In the genomic region with DNA sequence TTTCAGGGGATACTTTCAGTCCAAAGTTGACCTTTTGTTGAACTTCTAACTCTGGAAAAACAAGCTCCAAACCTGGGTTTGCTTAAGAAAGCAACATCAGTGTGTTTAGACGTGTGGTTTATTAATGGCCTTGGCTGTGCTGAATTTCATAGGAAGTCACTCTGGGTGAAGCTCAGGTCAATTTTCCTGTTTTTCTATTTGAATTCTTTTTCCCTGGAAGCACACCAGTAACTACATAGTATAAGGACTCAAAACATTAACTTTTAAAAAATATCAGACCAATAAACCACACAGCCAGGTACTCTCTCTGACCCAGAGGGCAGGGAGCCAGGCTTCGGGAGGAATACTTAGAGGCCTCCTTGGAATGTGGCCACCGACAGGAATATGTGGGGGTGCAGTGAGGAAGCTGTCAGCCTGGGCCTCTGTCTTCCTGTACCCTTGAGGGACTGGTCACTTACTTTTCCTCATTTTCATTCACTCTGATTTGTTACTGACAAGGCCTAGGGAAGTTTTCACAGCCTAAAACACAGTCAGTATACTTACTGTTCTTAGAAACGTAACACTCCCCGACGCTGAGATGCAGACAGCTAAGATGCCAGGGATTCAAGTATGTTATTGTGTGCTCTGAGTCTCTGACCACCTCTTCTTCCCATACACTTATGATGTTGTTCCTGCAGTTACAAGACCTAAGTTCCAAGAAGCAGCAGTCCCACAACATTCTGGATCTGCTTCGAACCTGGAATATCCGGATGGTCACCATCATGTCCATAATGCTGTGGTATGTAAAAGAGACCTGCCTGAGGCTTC, we compare ENCODE assay signal across 11 cellular contexts. TPM values are rescaled to one million over a fixed set of nuclear protein-coding genes. Genes with fewer than 3 reads are reported as not detected.
DNase-seq lines count a peak whose midpoint lies in the region; ATAC-seq, FAIRE-seq and TF ChIP-seq lines count a peak whose summit lies in the region.
"Had no signal": no experiment of that assay in that cellular context is flagged by ENCODE, and none has a peak within 500 bp of the region (broad histone marks: within the 10 kb centered on the region; RNA-seq: fewer than 3 reads in every experiment).

No MANE protein-coding gene starts in this region.

- peak overlapping the region; percentile 40 for H3K4me2 ChIP-seq in hepatocyte

- H3K36me3 Mint-ChIP-seq in stimulated activated memory B cell treated with anti-CD40 and anti-IgM and Interleukin-4, amounts not matched to agents 10 μg/mL and 1 μg/mL and 100 μg/mL, for 72 hours = peaks cover 4% of the 10 kb centered on the region

- no peaks in the 10 kb centered on the region for H3K79me2 ChIP-seq in hepatocyte

- H3K27ac ChIP-seq in hepatocyte = peak overlapping the region; percentile 95
- peak overlapping the region; percentile 81 to 94 for H3K27ac ChIP-seq in small intestine (ENCODE audit: low read depth in 1 of 2, low read length in 1 of 2)

- no peaks in the 10 kb centered on the region for H3K27me3 Mint-ChIP-seq in stimulated activated memory B cell treated with anti-CD40 and anti-IgM and Interleukin-4, amounts not matched to agents 10 μg/mL and 1 μg/mL and 100 μg/mL, for 72 hours
- H3K27me3 Mint-ChIP-seq: naive thymus-derived CD8-positive, alpha-beta T cell had no signal

- no peak for FAIRE-seq in small intestine (lab: Jason Lieb, UNC)
- FAIRE-seq: GM12878 had no signal

- no peaks in the 10 kb centered on the region for H3K9me2 ChIP-seq in hepatocyte (replicated peaks; ENCODE audit: insufficient read depth)

- H3K9me3 Mint-ChIP-seq in stimulated activated memory B cell treated with anti-CD40 and anti-IgM and Interleukin-4, amounts not matched to agents 10 μg/mL and 1 μg/mL and 100 μg/mL, for 72 hours = no peaks in the 10 kb centered on the region
- H3K9me3 Mint-ChIP-seq: activated T-cell treated with anti-CD3 and anti-CD28 coated beads, Interleukin-2, amount 50 U/mL, for 4 hours; naive thymus-derived CD8-positive, alpha-beta T cell had no signal

- H4K20me1 ChIP-seq in hepatocyte (ENCODE audit: insufficient read depth, poor library complexity, severe bottlenecking) = no peaks in the 10 kb centered on the region

- 51% methylated on average over 8 of the region's 8 CpGs for WGBS in hepatocyte (ENCODE audit: low lambda C conversion rate, missing lambda C conversion rate)
- WGBS in small intestine, 3 donors = 50 to 67% (median 63%) methylated on average over 8 of the region's 8 CpGs

- no peak overlapping the region for H2AFZ ChIP-seq in hepatocyte

- DNase-seq in HCEC 1CT (peak; percentile 68), astrocyte of the hippocampus (ENCODE audit: low read depth, low spot score) (peak; percentile 72), hepatocyte (ENCODE audit: low spot score) (peak; percentile 47), small intestine (no peak), AG08396 (ENCODE audit: low spot score) (no peak), NCI-H1436 treated with DMSO at 0.1 percent for 48 hours (lab: John Stamatoyannopoulos, UW) (no peak), NCI-H774 (lab: John Stamatoyannopoulos, UW) (no peak)
- DNase-seq: activated T-cell treated with anti-CD3 and anti-CD28 coated beads, Interleukin-2, amount 50 U/mL, for 4 hours; naive thymus-derived CD8-positive, alpha-beta T cell had no signal

- no peak for TF ChIP-seq CTCF in hepatocyte (IDR thresholded peaks at IDR 0.05; ENCODE audit: poor library complexity)

- H3K4me1 Mint-ChIP-seq in stimulated activated memory B cell treated with anti-CD40 and anti-IgM and Interleukin-4, amounts not matched to agents 10 μg/mL and 1 μg/mL and 100 μg/mL, for 72 hours = peaks cover 29% of the 10 kb centered on the region

- H3K4me1 ChIP-seq in hepatocyte (ENCODE audit: insufficient read depth) (peaks cover 41% of the 10 kb centered on the region), small intestine (ENCODE audit: control insufficient read depth in 2 of 2, insufficient read depth in 1 of 2, low read depth in 1 of 2, low read length in 1 of 2) (peaks cover 5 to 17% of the 10 kb centered on the region in 2 donors)

- H3K4me3 Mint-ChIP-seq in stimulated activated memory B cell treated with anti-CD40 and anti-IgM and Interleukin-4, amounts not matched to agents 10 μg/mL and 1 μg/mL and 100 μg/mL, for 72 hours = no peak overlapping the region
- H3K4me3 Mint-ChIP-seq: activated T-cell treated with anti-CD3 and anti-CD28 coated beads, Interleukin-2, amount 50 U/mL, for 4 hours; naive thymus-derived CD8-positive, alpha-beta T cell had no signal

- H3K9me3 ChIP-seq in hepatocyte (ENCODE audit: low read depth) = no peaks in the 10 kb centered on the region
- H3K9me3 ChIP-seq in small intestine (ENCODE audit: control insufficient read depth, low read depth) = no peaks in the 10 kb centered on the region

- H3K36me3 ChIP-seq in hepatocyte (replicated peaks; ENCODE audit: insufficient read depth, low read depth) = no peaks in the 10 kb centered on the region
- peaks cover 0 to 11% of the 10 kb centered on the region in 2 donors for H3K36me3 ChIP-seq in small intestine (ENCODE audit: control insufficient read depth in 2 of 2, insufficient read depth in 2 of 2, low read length in 2 of 2)

- H3K4me3 ChIP-seq in hepatocyte = no peak overlapping the region
- no peak overlapping the region for H3K4me3 ChIP-seq in small intestine (ENCODE audit: low read depth in 1 of 2, low read length in 2 of 2)
- H3K4me3 ChIP-seq: GM12878 had no signal

- H3K27me3 ChIP-seq in hepatocyte (no peaks in the 10 kb centered on the region), small intestine (ENCODE audit: control insufficient read depth in 2 of 2, insufficient read depth in 2 of 2, low read length in 2 of 2) (no peaks in the 10 kb centered on the region)

- no peak overlapping the region for H3K27ac Mint-ChIP-seq in stimulated activated memory B cell treated with anti-CD40 and anti-IgM and Interleukin-4, amounts not matched to agents 10 μg/mL and 1 μg/mL and 100 μg/mL, for 72 hours

- no peak for ATAC-seq in stimulated activated memory B cell treated with anti-CD40 and anti-IgM and Interleukin-4, amounts not matched to agents 10 μg/mL and 1 μg/mL and 100 μg/mL, for 72 hours
- ATAC-seq: activated T-cell treated with anti-CD3 and anti-CD28 coated beads, Interleukin-2, amount 50 U/mL, for 4 hours; naive thymus-derived CD8-positive, alpha-beta T cell had no signal

RNA-seq across cellular contexts. Expression of a gene that starts 18.9 kb away (rescaled TPM):
- 16.3 and 20.8 TPM in 2 replicates for total RNA-seq in hepatocyte
- polyA plus RNA-seq in hepatocyte (14.7 and 18.6 TPM in 2 replicates), small intestine (10 to 100 TPM in 2 of 3 donors, 1 to 10 TPM in 1; 9.4 to 22.1 (median 21.6) TPM)

Comparison
In these comparisons a context has a peak if more than half of its experiments do, and no peak if none do; other contexts are left out.
1. DNase-seq: peak in HCEC 1CT (single experiment), astrocyte of the hippocampus (single experiment) and hepatocyte (single experiment); none in small intestine (single experiment), AG08396 (single experiment), NCI-H1436 treated with DMSO at 0.1 percent for 48 hours (single experiment) and NCI-H774 (single experiment).